8 cellular contexts compared by ENCODE assay signal in genomic region chr12:55738113-55739024, GRCh38. TPM values are rescaled to one million over a fixed set of nuclear protein-coding genes. Genes with fewer than 3 reads are reported as not detected.
A peak's percentile ranks its signal among the peaks of the same experiment; 100 is the strongest.
DNase-seq lines count a peak whose midpoint lies in the region; ATAC-seq and TF ChIP-seq lines count a peak whose summit lies in the region.

No MANE protein-coding gene starts in this region.

- H3K4me1 ChIP-seq in colonic mucosa = peaks cover 9% of the 10 kb centered on the region

- peak overlapping the region in 1 of 2 donors; percentile 76 for H3K9ac ChIP-seq in colonic mucosa (ENCODE audit: low read depth in 2 of 2, low read length in 2 of 2)

- DNase-seq in AG20443 (ENCODE audit: low spot score) (peak; percentile 78), NCI-H345 (lab: John Stamatoyannopoulos, UW) (peak; percentile 88), colonic mucosa (peak; percentile 93), left colon (peak; percentile 86 to 87)
- DNase-seq in activated CD4-positive, CD25-positive, alpha-beta regulatory T cell treated with anti-CD3 and anti-CD28 coated beads, Interleukin-2, amount 50 U/mL, for 16 hours (ENCODE audit: low read depth, low spot score) = peak; percentile 68
- peak; percentile 58 to 88 for DNase-seq in stimulated activated CD4-positive, alpha-beta T cell treated with anti-CD3 and anti-CD28 coated beads, Interleukin-1b, Interleukin-23, amount 100 ng/mL, for 4 hours (ENCODE audit: low read depth in 2 of 2)

- intact Hi-C loops in colonic mucosa (cut with DNase I) (loop anchor here (5.0 kb wide), 1 partner anchor 199 kb away; no protein-coding TSS in a partner anchor), left colon (cut with DNase I, micrococcal nuclease) (no loop called here)

- peak; percentile 87 for ATAC-seq in GM19025 (IDR thresholded peaks at IDR 0.05; ENCODE audit: low read depth, unreplicated experiment)
- ATAC-seq in HG03196 (IDR thresholded peaks at IDR 0.05; ENCODE audit: unreplicated experiment) = peak; percentile 87
- peak; percentile 49 for ATAC-seq in left colon

- H3K9me3 ChIP-seq in colonic mucosa = no peaks in the 10 kb centered on the region

- no peaks in the 10 kb centered on the region for H3K36me3 ChIP-seq in colonic mucosa

- TF ChIP-seq CTCF in colonic mucosa (IDR thresholded peaks at IDR 0.05) = peak; percentile 89

- H3K27ac ChIP-seq in colonic mucosa = peak overlapping the region; percentile 58

- H3K4me3 ChIP-seq in colonic mucosa = peak overlapping the region; percentile 37

- H3K27me3 ChIP-seq in colonic mucosa = no peaks in the 10 kb centered on the region

RNA-seq across cellular contexts. Expression of gene GDF11, which starts 4.6 kb away (rescaled TPM):
- total RNA-seq in colonic mucosa = 1 to 10 TPM; 3.2 to 3.7 TPM
- total RNA-seq in left colon = 1 to 10 TPM; 1.5 to 2.7 TPM

RNA-seq across cellular contexts. Expression of gene CD63, which starts 9.6 kb away (rescaled TPM):
- 1,000 to 10,000 TPM in 1 of 2 donors, 100 to 1,000 TPM in 1; 707 to 1,094 TPM for total RNA-seq in colonic mucosa
- 1,000 to 10,000 TPM; 1,137 to 1,252 TPM for total RNA-seq in left colon

RNA-seq across cellular contexts. Expression of gene RDH5, which starts 18.2 kb away (rescaled TPM):
- total RNA-seq in colonic mucosa (10 to 100 TPM; 22.6 to 29.6 TPM), left colon (10 to 100 TPM; 34.2 to 37.7 TPM)

RNA-seq across cellular contexts. Expression of gene BLOC1S1, which starts 22.5 kb away (rescaled TPM):
- 100 to 1,000 TPM; 214 to 242 TPM for total RNA-seq in colonic mucosa
- 100 to 1,000 TPM; 266 to 300 TPM for total RNA-seq in left colon

RNA-seq across cellular contexts. Expression of gene ITGA7, which starts 30.7 kb away (rescaled TPM):
- total RNA-seq in colonic mucosa (10 to 100 TPM; 10.8 to 64.4 TPM), left colon (10 to 100 TPM; 10.2 to 56.5 TPM)

Comparison
In these comparisons a context has a peak if more than half of its experiments do, and no peak if none do; other contexts are left out.
1. Peak in every context shown above with its lines: DNase-seq, ATAC-seq, H3K4me3 ChIP-seq and H3K27ac ChIP-seq.